ENCODE assay signal across 16 cellular contexts in the genomic region with DNA sequence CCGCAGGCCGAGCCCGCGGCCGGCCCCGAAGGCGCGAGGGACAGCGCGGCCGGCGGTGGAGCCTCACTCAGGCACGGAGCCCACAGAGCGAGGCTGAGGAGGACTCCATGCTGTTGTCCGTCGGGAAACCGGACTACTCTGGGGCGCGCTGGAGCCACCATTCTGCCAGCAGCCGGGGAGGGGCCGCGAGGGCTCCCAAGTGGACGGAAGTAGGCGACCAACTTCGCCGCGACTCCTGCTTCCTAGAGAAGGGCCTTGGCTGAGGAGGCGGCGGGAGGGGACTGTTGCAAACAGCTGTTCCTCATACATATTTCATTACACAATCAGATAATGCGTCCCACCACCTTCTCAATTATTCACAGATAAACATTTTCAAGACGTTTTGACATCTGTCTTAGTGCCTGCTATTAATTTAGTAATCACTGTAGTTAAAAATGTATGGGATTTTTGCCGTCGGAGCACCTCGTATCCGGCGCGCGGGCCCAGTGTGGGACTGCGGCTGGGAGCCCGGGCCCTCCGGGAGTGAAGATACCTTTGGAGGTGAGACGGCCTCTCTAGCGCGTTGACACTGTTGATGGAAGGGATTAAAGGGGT. TPM values are rescaled to one million over a fixed set of nuclear protein-coding genes. Genes with fewer than 3 reads are reported as not detected.
DNase-seq lines count a peak whose midpoint lies in the region; ATAC-seq and TF ChIP-seq lines count a peak whose summit lies in the region.
"Had no signal": no experiment of that assay in that cellular context is flagged by ENCODE, and none has a peak within 500 bp of the region (broad histone marks: within the 10 kb centered on the region; RNA-seq: fewer than 3 reads in every experiment).

No MANE protein-coding gene starts in this region.

- peaks cover 84% of the 10 kb centered on the region for H3K27me3 Mint-ChIP-seq in T-helper 2 cell treated with Interferon-gamma antibody and Interleukin-4, amounts not matched to agents 5 μg/mL and 100 μg/mL, for 36 hours (ENCODE audit: low read depth)
- H3K27me3 Mint-ChIP-seq in IgD-negative memory B cell = peaks cover 70% of the 10 kb centered on the region

- peak overlapping the region; percentile 71 for H3K4me2 ChIP-seq in hepatocyte
- H3K4me2 ChIP-seq: A549 had no signal

- peaks cover 12% of the 10 kb centered on the region for H3K4me1 Mint-ChIP-seq in T-helper 2 cell treated with Interferon-gamma antibody and Interleukin-4, amounts not matched to agents 5 μg/mL and 100 μg/mL, for 36 hours (ENCODE audit: low read depth)
- H3K4me1 Mint-ChIP-seq in IgD-negative memory B cell = peaks cover 12 to 14% (median 14%) of the 10 kb centered on the region in 3 donors

- no peaks in the 10 kb centered on the region for H3K36me3 ChIP-seq in hepatocyte (replicated peaks; ENCODE audit: insufficient read depth, low read depth)
- H3K36me3 ChIP-seq: uterus had no signal

- H3K36me3 Mint-ChIP-seq in T-helper 2 cell treated with Interferon-gamma antibody and Interleukin-4, amounts not matched to agents 5 μg/mL and 100 μg/mL, for 36 hours (ENCODE audit: low read depth) = no peaks in the 10 kb centered on the region
- H3K36me3 Mint-ChIP-seq in IgD-negative memory B cell = peaks cover 2% of the 10 kb centered on the region
- H3K36me3 Mint-ChIP-seq: immature natural killer cell had no signal

- peaks cover 11% of the 10 kb centered on the region for H3K4me1 ChIP-seq in hepatocyte (ENCODE audit: insufficient read depth)
- H3K4me1 ChIP-seq: A549 had no signal

- no peaks in the 10 kb centered on the region for H4K20me1 ChIP-seq in hepatocyte (ENCODE audit: insufficient read depth, poor library complexity, severe bottlenecking)

- 5% methylated on average over 43 of the region's 44 CpGs for WGBS in hepatocyte (ENCODE audit: low lambda C conversion rate, missing lambda C conversion rate)

- no peaks in the 10 kb centered on the region for H3K9me3 ChIP-seq in hepatocyte (ENCODE audit: low read depth)
- H3K9me3 ChIP-seq: A549, uterus had no signal

- no peak overlapping the region for H3K27ac Mint-ChIP-seq in T-helper 2 cell treated with Interferon-gamma antibody and Interleukin-4, amounts not matched to agents 5 μg/mL and 100 μg/mL, for 36 hours
- peak overlapping the region in 2 of 3 donors; percentile 19 to 43 for H3K27ac Mint-ChIP-seq in IgD-negative memory B cell
- H3K27ac Mint-ChIP-seq: immature natural killer cell had no signal

- no peaks in the 10 kb centered on the region for H3K9me3 Mint-ChIP-seq in T-helper 2 cell treated with Interferon-gamma antibody and Interleukin-4, amounts not matched to agents 5 μg/mL and 100 μg/mL, for 36 hours
- peaks cover 0 to 3% (median 0%) of the 10 kb centered on the region in 3 donors for H3K9me3 Mint-ChIP-seq in IgD-negative memory B cell

- no peak overlapping the region for H3K4me3 ChIP-seq in hepatocyte
- H3K4me3 ChIP-seq: A549, GM23248, uterus had no signal

- H3K27me3 ChIP-seq in hepatocyte = peaks cover 99% of the 10 kb centered on the region

- no peaks in the 10 kb centered on the region for H3K79me2 ChIP-seq in hepatocyte

- DNase-seq in T-helper 2 cell treated with Interferon-gamma antibody and Interleukin-4, amounts not matched to agents 5 μg/mL and 100 μg/mL, for 36 hours (ENCODE audit: low spot score) = no peak
- DNase-seq in T-helper 2 cell (no peak), hepatocyte (ENCODE audit: low spot score) (no peak), posterior vena cava (ENCODE audit: low spot score) (peak; percentile 84), sciatic nerve (ENCODE audit: low spot score) (no peak), glomerular visceral epithelial cell (ENCODE audit: extremely low spot score) (no peak)
- no peak for DNase-seq in activated naive CD4-positive, alpha-beta T cell (lab: John Stamatoyannopoulos, UW)
- DNase-seq: Calu3, immature natural killer cell, NCI-H345, uterus had no signal

- intact Hi-C loops in posterior vena cava (cut with DNase I) = no loop called here
- intact Hi-C loops in sciatic nerve (cut with DNase I) = no loop called here

- H3K4me3 Mint-ChIP-seq in T-helper 2 cell treated with Interferon-gamma antibody and Interleukin-4, amounts not matched to agents 5 μg/mL and 100 μg/mL, for 36 hours = peak overlapping the region; percentile 60
- H3K4me3 Mint-ChIP-seq in IgD-negative memory B cell = peak overlapping the region; percentile 21 to 83 (median 52)
- H3K4me3 Mint-ChIP-seq: immature natural killer cell had no signal

- H3K27ac ChIP-seq in hepatocyte = no peak overlapping the region
- H3K27ac ChIP-seq: A549, GM23248, uterus had no signal

- no peak for TF ChIP-seq CTCF in hepatocyte (IDR thresholded peaks at IDR 0.05; ENCODE audit: poor library complexity)

- no peak for ATAC-seq in sciatic nerve
- ATAC-seq: A549 had no signal

- peak overlapping the region; percentile 57 for H2AFZ ChIP-seq in hepatocyte
- H2AFZ ChIP-seq: GM23248 had no signal

- no peaks in the 10 kb centered on the region for H3K9me2 ChIP-seq in hepatocyte (replicated peaks; ENCODE audit: insufficient read depth)

RNA-seq across cellular contexts. Expression of gene SIX3, which starts 11.7 kb away (rescaled TPM):
- polyA plus RNA-seq in IgD-negative memory B cell (not detected), hepatocyte (not detected in 2 replicates)
- total RNA-seq in hepatocyte (not detected in 2 replicates), posterior vena cava (not detected), sciatic nerve (not detected)
- total RNA-seq: Calu3; esophagus mucosa; GM23248; T-helper 1 cell treated with Interleukin-12 subunit alpha and Interleukin-12 subunit beta and Interleukin-4 antibody, amounts not matched to agents 30 ng/mL and 1 ng/mL, for 36 hours; uterus had no signal
- polyA plus RNA-seq: GM23248, immature natural killer cell had no signal
